Comparison of ENCODE assay signal across 1 cellular context in genomic region chr7:1864126-1864940, GRCh38.
TF ChIP-seq lines count a peak whose summit lies in the region.

No MANE protein-coding gene starts in this region.

TF ChIP-seq in GM23338, 12 proteins besides CTCF, POLR2A, EP300 and RAD21 (continued from another document):
- TF ChIP-seq ZNF462 (CRISPR knock-in tag; IDR thresholded peaks at IDR 0.05) (no peak), POLR2AphosphoS5 (IDR thresholded peaks at IDR 0.05; ENCODE audit: low read depth) (no peak), ETS1 (IDR thresholded peaks at IDR 0.05) (no peak), EZH2phosphoT487 (IDR thresholded peaks at IDR 0.05; ENCODE audit: unreplicated experiment) (no peak), STAT1 (IDR thresholded peaks at IDR 0.05; ENCODE audit: unreplicated experiment) (no peak), JUNB (IDR thresholded peaks at IDR 0.05; ENCODE audit: unreplicated experiment) (no peak), ZNF331 (CRISPR knock-in tag; IDR thresholded peaks at IDR 0.05; ENCODE audit: low read depth) (no peak), CREB1 (CRISPR knock-in tag; IDR thresholded peaks at IDR 0.05; ENCODE audit: low read depth) (no peak), REST (IDR thresholded peaks at IDR 0.05; ENCODE audit: unreplicated experiment) (no peak), NANOG (IDR thresholded peaks at IDR 0.05; ENCODE audit: borderline replicate concordance) (no peak)
